ENCODE assay signal across 1 cellular context in genomic region chr11:1238767-1239595, GRCh38.
A peak's percentile ranks its signal among the peaks of the same experiment; 100 is the strongest.
TF ChIP-seq lines count a peak whose summit lies in the region.

No MANE protein-coding gene starts in this region.

TF ChIP-seq in Ishikawa, 13 proteins besides CTCF, POLR2A, EP300 and RAD21 (continued from another document):
- peak; percentile 99 for TF ChIP-seq REST (IDR thresholded peaks at IDR 0.05; ENCODE audit: low read depth)
- 0 out of 2 replicates have a peak, but pooled peaks have one; percentile 59 for TF ChIP-seq ZBTB7A (IDR thresholded peaks at IDR 0.05; ENCODE audit: low read depth)
- peak; percentile 43; the same call in 1 of the 2 replicates for TF ChIP-seq TCF12 (IDR thresholded peaks at IDR 0.05; ENCODE audit: low read depth)
- TF ChIP-seq, protein P1, sequence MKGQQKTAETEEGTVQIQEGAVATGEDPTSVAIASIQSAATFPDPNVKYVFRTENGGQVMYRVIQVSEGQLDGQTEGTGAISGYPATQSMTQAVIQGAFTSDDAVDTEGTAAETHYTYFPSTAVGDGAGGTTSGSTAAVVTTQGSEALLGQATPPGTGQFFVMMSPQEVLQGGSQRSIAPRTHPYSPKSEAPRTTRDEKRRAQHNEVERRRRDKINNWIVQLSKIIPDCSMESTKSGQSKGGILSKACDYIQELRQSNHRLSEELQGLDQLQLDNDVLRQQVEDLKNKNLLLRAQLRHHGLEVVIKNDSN (IDR thresholded peaks at IDR 0.05), result no peak
- no peak for TF ChIP-seq CEBPB (IDR thresholded peaks at IDR 0.05)
- no peak for TF ChIP-seq CREB1 (IDR thresholded peaks at IDR 0.05; ENCODE audit: low read depth)
- peak; percentile 86 for TF ChIP-seq MAX (IDR thresholded peaks at IDR 0.05)
